Comparison of ENCODE assay signal across 8 cellular contexts in the genomic region with DNA sequence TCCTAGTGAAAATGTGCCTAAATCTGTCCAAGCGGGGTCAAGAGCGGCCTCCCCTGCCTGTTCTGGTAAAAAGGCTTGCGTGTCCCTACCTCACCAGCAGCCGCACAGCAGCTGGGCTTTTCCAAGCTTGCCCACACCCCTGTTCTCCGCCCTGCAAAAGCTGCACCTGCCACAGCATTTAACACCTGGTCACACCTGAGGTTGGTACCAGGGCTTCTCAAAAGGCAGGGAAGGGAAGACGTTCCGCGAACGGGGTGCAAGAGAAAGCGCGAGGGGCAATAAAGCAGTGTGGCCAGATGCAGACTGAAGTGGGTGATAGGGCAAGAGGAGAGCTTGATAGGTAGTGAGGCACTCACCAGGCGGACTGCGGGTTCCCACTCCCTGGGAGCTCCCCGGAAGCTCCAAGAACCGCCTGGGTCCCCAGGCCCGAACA. TPM values are rescaled to one million over a fixed set of nuclear protein-coding genes. Genes with fewer than 3 reads are reported as not detected.
DNase-seq lines count a peak whose midpoint lies in the region; ATAC-seq and TF ChIP-seq lines count a peak whose summit lies in the region.

No MANE protein-coding gene starts in this region.

- peaks cover 22% of the 10 kb centered on the region for H3K4me1 Mint-ChIP-seq in activated T-helper 17 cell treated with anti-CD3 and anti-CD28 coated beads, Interleukin-2, amount 50 U/mL, for 72 hours

- H3K36me3 ChIP-seq in cardiac muscle cell (peaks cover 10% of the 10 kb centered on the region), prostate gland (no peaks in the 10 kb centered on the region)

- TF ChIP-seq CTCF in cardiac muscle cell (IDR thresholded peaks at IDR 0.05; ENCODE audit: low read depth, low read length) (no peak), prostate gland (IDR thresholded peaks at IDR 0.05) (no peak)

- H3K4me3 ChIP-seq in cardiac muscle cell (peak overlapping the region; percentile 90), prostate gland (peak overlapping the region; percentile 65 to 99)

- H3K27ac ChIP-seq in cardiac muscle cell (no peak overlapping the region), prostate gland (peak overlapping the region; percentile 47 to 82)

- H3K4me3 Mint-ChIP-seq in activated T-helper 17 cell treated with anti-CD3 and anti-CD28 coated beads, Interleukin-2, amount 50 U/mL, for 72 hours = peak overlapping the region; percentile 93

- intact Hi-C loops in prostate gland (cut with DNase I) = no loop called here

- WGBS in prostate gland = 4% methylated on average over 16 of the region's 16 CpGs

- TF ChIP-seq POLR2A in prostate gland (IDR thresholded peaks at IDR 0.05) = no peak

- DNase-seq in Ammon's horn (ENCODE audit: low spot score) = peak; percentile 27
- DNase-seq in NCI-H2171 (lab: John Stamatoyannopoulos, UW) = peak; percentile 28
- peak in 1 of 2 donors; percentile 30 for DNase-seq in cardiac muscle cell (ENCODE audit: low read depth in 1 of 2, low spot score in 1 of 2)
- DNase-seq in prostate gland (ENCODE audit: low spot score) = no peak
- no peak for DNase-seq in HCEC 1CT

- no peaks in the 10 kb centered on the region for H3K27me3 Mint-ChIP-seq in activated T-helper 17 cell treated with anti-CD3 and anti-CD28 coated beads, Interleukin-2, amount 50 U/mL, for 72 hours

- H3K9me3 Mint-ChIP-seq in activated T-helper 17 cell treated with anti-CD3 and anti-CD28 coated beads, Interleukin-2, amount 50 U/mL, for 72 hours = no peaks in the 10 kb centered on the region

- peak; percentile 20 for ATAC-seq in GM18519 (IDR thresholded peaks at IDR 0.05; ENCODE audit: low FRiP score, unreplicated experiment)
- peak; percentile 47 for ATAC-seq in HG02973 (IDR thresholded peaks at IDR 0.05; ENCODE audit: unreplicated experiment)
- ATAC-seq in activated T-helper 17 cell treated with anti-CD3 and anti-CD28 coated beads, Interleukin-2, amount 50 U/mL, for 72 hours (replicated peaks) = peak; percentile 73

- peak overlapping the region; percentile 92 for H3K27ac Mint-ChIP-seq in activated T-helper 17 cell treated with anti-CD3 and anti-CD28 coated beads, Interleukin-2, amount 50 U/mL, for 72 hours

- H3K4me1 ChIP-seq in cardiac muscle cell (ENCODE audit: low read depth) (peaks cover 12% of the 10 kb centered on the region), prostate gland (replicated peaks) (no peaks in the 10 kb centered on the region)

- peaks cover 10% of the 10 kb centered on the region for H3K36me3 Mint-ChIP-seq in activated T-helper 17 cell treated with anti-CD3 and anti-CD28 coated beads, Interleukin-2, amount 50 U/mL, for 72 hours (ENCODE audit: low read depth)

- no peaks in the 10 kb centered on the region for H3K27me3 ChIP-seq in cardiac muscle cell
- H3K27me3 ChIP-seq in prostate gland (replicated peaks; ENCODE audit: insufficient read depth) = no peaks in the 10 kb centered on the region

- H3K9me3 ChIP-seq in cardiac muscle cell (ENCODE audit: low read depth) = no peaks in the 10 kb centered on the region
- no peaks in the 10 kb centered on the region for H3K9me3 ChIP-seq in prostate gland

RNA-seq across cellular contexts. Expression of gene TMEM182, which starts 25.6 kb away (rescaled TPM):
- total RNA-seq in activated T-helper 17 cell treated with anti-CD3 and anti-CD28 coated beads, Interleukin-2, amount 50 U/mL, for 72 hours = 1 to 10 TPM; 4.9 to 6.4 TPM
- total RNA-seq in cardiac muscle cell (2.7 and 5.2 TPM in 2 replicates), prostate gland (1 to 10 TPM; 2.0 to 4.3 TPM)
- polyA plus RNA-seq in cardiac muscle cell = 6.8 and 19.3 TPM in 2 replicates

Comparison
In these comparisons a context has a peak if more than half of its experiments do, and no peak if none do; other contexts are left out.
1. DNase-seq: peak in Ammon's horn (single experiment) and NCI-H2171 (single experiment); none in prostate gland (single experiment) and HCEC 1CT (single experiment).
2. ATAC-seq: peak in every context shown above with its lines; median percentile 73 in activated T-helper 17 cell treated with anti-CD3 and anti-CD28 coated beads, Interleukin-2, amount 50 U/mL, for 72 hours; 47 in HG02973; 20 in GM18519.